1 cellular context compared by ENCODE assay signal in genomic region chr7:150631866-150632864, GRCh38.
TF ChIP-seq lines count a peak whose summit lies in the region.

TSS of gene GIMAP6 (minus strand) at chr7:150632385. CDS start at chr7:150630142, 2,243 bp downstream.

TF ChIP-seq in liver, 16 proteins besides CTCF, POLR2A, EP300 and RAD21 (continued from another document):
- TF ChIP-seq ATF3 (IDR thresholded peaks at IDR 0.05) (no peak), TAF1 (conservative IDR thresholded peaks at IDR 0.05) (no peak), JUND (IDR thresholded peaks at IDR 0.05) (no peak), HNF4G (IDR thresholded peaks at IDR 0.05) (no peak), RXRA (IDR thresholded peaks at IDR 0.05) (no peak), ZBTB33 (IDR thresholded peaks at IDR 0.05) (no peak), SP1 (IDR thresholded peaks at IDR 0.05) (no peak), FOXA2 (IDR thresholded peaks at IDR 0.05) (no peak), YY1 (IDR thresholded peaks at IDR 0.05) (no peak), FOXA1 (IDR thresholded peaks at IDR 0.05) (no peak), EGR1 (IDR thresholded peaks at IDR 0.05; ENCODE audit: low read depth in 2 of 2) (no peak), MAX (IDR thresholded peaks at IDR 0.05) (no peak), HNF4A (conservative IDR thresholded peaks at IDR 0.05) (no peak), NR2F2 (IDR thresholded peaks at IDR 0.05) (no peak)
